ENCODE assay signal across 24 cellular contexts in genomic region chr16:81809567-81809966, GRCh38. TPM values are rescaled to one million over a fixed set of nuclear protein-coding genes. Genes with fewer than 3 reads are reported as not detected.
A peak's percentile ranks its signal among the peaks of the same experiment; 100 is the strongest.
DNase-seq lines count a peak whose midpoint lies in the region; ATAC-seq and TF ChIP-seq lines count a peak whose summit lies in the region.
"Had no signal": no experiment of that assay in that cellular context is flagged by ENCODE, and none has a peak within 500 bp of the region (broad histone marks: within the 10 kb centered on the region; RNA-seq: fewer than 3 reads in every experiment).

No MANE protein-coding gene starts in this region.

- intact Hi-C loops in transverse colon (cut with DNase I; ENCODE audit: low total_unique reads): no loop called here
- intact Hi-C loops in ascending aorta (cut with DNase I): no loop called here

- no peak for DNase-seq in activated naive CD8-positive, alpha-beta T cell treated with anti-CD3 and anti-CD28 coated beads for 36 hours
- no peak for DNase-seq in activated naive CD8-positive, alpha-beta T cell treated with anti-CD3 and anti-CD28 coated beads, Interleukin-2, amount 50 U/mL, for 24 hours
- DNase-seq in left lobe of liver (ENCODE audit: low spot score) (no peak), transverse colon (no peak), ascending aorta (ENCODE audit: low spot score in 2 of 2) (no peak), COLO668 (lab: John Stamatoyannopoulos, UW; ENCODE audit: unreplicated experiment) (no peak), retina (no peak)
- DNase-seq: C1 segment of cervical spinal cord; colonic mucosa; DMS 273 treated with DMSO at 0.1 percent for 48 hours; H9; left lung; NCI-H1436; NCI-H2171 treated with DMSO at 0.1 percent for 48 hours; NCI-H526 treated with DMSO at 0.1 percent for 48 hours; OCI-M1; SHP77; stimulated activated CD4-positive, alpha-beta T cell treated with anti-CD3 and anti-CD28 coated beads, Interleukin-12 subunit alpha, Interleukin-12 subunit beta, amount 100 ng/mL, for 4 hours; uterus had no signal

- no peaks in the 10 kb centered on the region for H4K20me1 ChIP-seq in OCI-LY1 (ENCODE audit: insufficient read depth, low read length)

- H3K36me3 ChIP-seq in OCI-LY1 (ENCODE audit: insufficient read depth, low read length) (peaks cover 58% of the 10 kb centered on the region), transverse colon (no peaks in the 10 kb centered on the region), ascending aorta (no peaks in the 10 kb centered on the region)
- H3K36me3 ChIP-seq: colonic mucosa, left lung, suprapubic skin, uterus had no signal

- TF ChIP-seq CTCF in OCI-LY1 (IDR thresholded peaks at IDR 0.05; ENCODE audit: low read length): no peak
- TF ChIP-seq CTCF in transverse colon (IDR thresholded peaks at IDR 0.05): no peak
- TF ChIP-seq CTCF in ascending aorta (IDR thresholded peaks at IDR 0.05): no peak

- no peak overlapping the region for H3K4me3 Mint-ChIP-seq in activated naive CD8-positive, alpha-beta T cell treated with anti-CD3 and anti-CD28 coated beads for 36 hours
- no peak overlapping the region for H3K4me3 Mint-ChIP-seq in activated naive CD8-positive, alpha-beta T cell treated with anti-CD3 and anti-CD28 coated beads, Interleukin-2, amount 50 U/mL, for 24 hours
- H3K4me3 Mint-ChIP-seq: activated naive CD8-positive, alpha-beta T cell; activated T-helper 17 cell treated with anti-CD3 and anti-CD28 coated beads, Interleukin-2, amount 50 U/mL, for 72 hours; brain; H9 had no signal

- no peak for TF ChIP-seq POLR2A in transverse colon (IDR thresholded peaks at IDR 0.05)

- WGBS in transverse colon (ENCODE audit: low coverage in 1 of 2), 2 donors: 73% methylated on average over 4 of the region's 4 CpGs; no CpG with 5 or more reads in 1 of the 2 donors

- H3K4me1 ChIP-seq in OCI-LY1 (ENCODE audit: insufficient read depth, low read length, severe bottlenecking) (peaks cover 85% of the 10 kb centered on the region), transverse colon (peaks cover 0 to 5% (median 0%) of the 10 kb centered on the region in 4 donors), ascending aorta (no peaks in the 10 kb centered on the region)
- H3K4me1 ChIP-seq: colonic mucosa, suprapubic skin, uterus had no signal

- H3K4me2 ChIP-seq in OCI-LY1 (ENCODE audit: low read length): peak overlapping the region; percentile 60

- TF ChIP-seq EP300 in transverse colon (IDR thresholded peaks at IDR 0.05; ENCODE audit: low read depth): no peak

- no peaks in the 10 kb centered on the region for H3K9me2 ChIP-seq in OCI-LY1 (ENCODE audit: low read depth, low read length)

- peaks cover 7% of the 10 kb centered on the region for H3K4me1 Mint-ChIP-seq in activated naive CD8-positive, alpha-beta T cell treated with anti-CD3 and anti-CD28 coated beads for 36 hours
- H3K4me1 Mint-ChIP-seq in activated naive CD8-positive, alpha-beta T cell treated with anti-CD3 and anti-CD28 coated beads, Interleukin-2, amount 50 U/mL, for 24 hours: peaks cover 69% of the 10 kb centered on the region
- H3K4me1 Mint-ChIP-seq: brain had no signal

- H3K27me3 Mint-ChIP-seq in activated naive CD8-positive, alpha-beta T cell treated with anti-CD3 and anti-CD28 coated beads for 36 hours: peaks cover 5% of the 10 kb centered on the region
- H3K27me3 Mint-ChIP-seq in activated naive CD8-positive, alpha-beta T cell treated with anti-CD3 and anti-CD28 coated beads, Interleukin-2, amount 50 U/mL, for 24 hours: peaks cover 2% of the 10 kb centered on the region
- H3K27me3 Mint-ChIP-seq: activated naive CD8-positive, alpha-beta T cell; activated T-helper 17 cell treated with anti-CD3 and anti-CD28 coated beads, Interleukin-2, amount 50 U/mL, for 72 hours had no signal

- in situ Hi-C loops in transverse colon (cut with MboI; ENCODE audit: low pct_ligation_motif_present in 1 of 4, low pct_unique_long_range_greater_than_20kb in 1 of 4, low sequenced_read_pairs in 3 of 4): no loop called here

- H3K9ac ChIP-seq in OCI-LY1 (ENCODE audit: low read length): peak overlapping the region; percentile 68

- H3K4me3 ChIP-seq in OCI-LY1 (ENCODE audit: low read depth, low read length, poor library complexity, severe bottlenecking) (peak overlapping the region; percentile 31), transverse colon (no peak overlapping the region), ascending aorta (no peak overlapping the region)
- H3K4me3 ChIP-seq: colonic mucosa, left lung, suprapubic skin, uterus had no signal

- H3K27ac ChIP-seq in OCI-LY1 (ENCODE audit: low read depth, low read length, poor library complexity, severe bottlenecking) (peak overlapping the region; percentile 100), transverse colon (peak overlapping the region in 3 of 4 donors; percentile 29 to 73 (median 34)), ascending aorta (no peak overlapping the region)
- H3K27ac ChIP-seq: colonic mucosa, left lung, suprapubic skin, uterus had no signal

- peak overlapping the region; percentile 13 for H3K27ac Mint-ChIP-seq in activated naive CD8-positive, alpha-beta T cell treated with anti-CD3 and anti-CD28 coated beads for 36 hours
- no peak overlapping the region for H3K27ac Mint-ChIP-seq in activated naive CD8-positive, alpha-beta T cell treated with anti-CD3 and anti-CD28 coated beads, Interleukin-2, amount 50 U/mL, for 24 hours
- H3K27ac Mint-ChIP-seq: activated naive CD8-positive, alpha-beta T cell; activated T-helper 17 cell treated with anti-CD3 and anti-CD28 coated beads, Interleukin-2, amount 50 U/mL, for 72 hours; brain; H9 had no signal

- no peak overlapping the region for H2AFZ ChIP-seq in OCI-LY1 (ENCODE audit: low read length)

- ATAC-seq in activated naive CD8-positive, alpha-beta T cell treated with anti-CD3 and anti-CD28 coated beads, Interleukin-2, amount 50 U/mL, for 24 hours: no peak
- peak; percentile 17 for ATAC-seq in left lobe of liver
- ATAC-seq: left lung had no signal

- no peaks in the 10 kb centered on the region for H3K9me3 ChIP-seq in OCI-LY1 (ENCODE audit: low read length)
- no peaks in the 10 kb centered on the region for H3K9me3 ChIP-seq in transverse colon
- H3K9me3 ChIP-seq in ascending aorta: no peaks in the 10 kb centered on the region
- H3K9me3 ChIP-seq: colonic mucosa, left lung, suprapubic skin, uterus had no signal

- H3K36me3 Mint-ChIP-seq in activated naive CD8-positive, alpha-beta T cell treated with anti-CD3 and anti-CD28 coated beads for 36 hours: no peaks in the 10 kb centered on the region
- no peaks in the 10 kb centered on the region for H3K36me3 Mint-ChIP-seq in activated naive CD8-positive, alpha-beta T cell treated with anti-CD3 and anti-CD28 coated beads, Interleukin-2, amount 50 U/mL, for 24 hours (ENCODE audit: low read depth)
- H3K36me3 Mint-ChIP-seq: activated naive CD8-positive, alpha-beta T cell; brain had no signal

- H3K9me3 Mint-ChIP-seq in activated naive CD8-positive, alpha-beta T cell treated with anti-CD3 and anti-CD28 coated beads for 36 hours: no peaks in the 10 kb centered on the region
- H3K9me3 Mint-ChIP-seq in activated naive CD8-positive, alpha-beta T cell treated with anti-CD3 and anti-CD28 coated beads, Interleukin-2, amount 50 U/mL, for 24 hours: no peaks in the 10 kb centered on the region
- H3K9me3 Mint-ChIP-seq: activated T-helper 17 cell treated with anti-CD3 and anti-CD28 coated beads, Interleukin-2, amount 50 U/mL, for 72 hours had no signal

- no peaks in the 10 kb centered on the region for H3K27me3 ChIP-seq in OCI-LY1 (ENCODE audit: insufficient read depth, low read length)
- H3K27me3 ChIP-seq in transverse colon: no peaks in the 10 kb centered on the region
- no peaks in the 10 kb centered on the region for H3K27me3 ChIP-seq in ascending aorta
- H3K27me3 ChIP-seq: colonic mucosa, left lung, suprapubic skin, uterus had no signal

- H3K79me2 ChIP-seq in OCI-LY1 (ENCODE audit: insufficient read depth, low read length): peaks cover 74% of the 10 kb centered on the region

- H3F3A ChIP-seq in OCI-LY1 (ENCODE audit: insufficient read depth, low read length): peaks cover 14% of the 10 kb centered on the region

RNA-seq across cellular contexts. Expression of gene PLCG2, which starts 30.5 kb away (rescaled TPM):
- 1 to 10 TPM; 7.7 to 8.1 TPM for total RNA-seq in activated naive CD8-positive, alpha-beta T cell treated with anti-CD3 and anti-CD28 coated beads for 36 hours
- total RNA-seq in left lobe of liver: 12.1 TPM
- total RNA-seq in transverse colon: 10 to 100 TPM in 3 of 4 donors, 1 to 10 TPM in 1; 9.0 to 65.9 (median 28.6) TPM
- total RNA-seq in ascending aorta: 34.2 TPM

Comparison
In these comparisons a context has a peak if more than half of its experiments do, and no peak if none do; other contexts are left out.
1. H3K27ac ChIP-seq: peak in OCI-LY1 (single experiment) and transverse colon (3 of 4); none in ascending aorta (0 of 2).